Comparison of ENCODE assay signal across 17 cellular contexts in genomic region chr21:35527358-35527757, GRCh38.
A peak's percentile ranks its signal among the peaks of the same experiment; 100 is the strongest.
DNase-seq lines count a peak whose midpoint lies in the region; ATAC-seq and TF ChIP-seq lines count a peak whose summit lies in the region.
"Had no signal": no experiment of that assay in that cellular context is flagged by ENCODE, and none has a peak within 500 bp of the region (broad histone marks: within the 10 kb centered on the region; RNA-seq: fewer than 3 reads in every experiment).

No MANE protein-coding gene starts in this region.

- POLR2A ChIA-PET in naive thymus-derived CD8-positive, alpha-beta T cell (lab: Charles Lee) = no interaction called here

- no peaks in the 10 kb centered on the region for H3K79me2 ChIP-seq in Loucy (ENCODE audit: insufficient read depth, low read length)

- no peaks in the 10 kb centered on the region for H3F3A ChIP-seq in Loucy (ENCODE audit: low read depth)

- no peak overlapping the region for H3K4me3 Mint-ChIP-seq in activated CD8-positive, alpha-beta memory T cell treated with anti-CD3 and anti-CD28 coated beads, Interleukin-2, amount 10 ng/mL, durations not matched to agents 7 days and 5 days
- H3K4me3 Mint-ChIP-seq in CD4-positive, CD25-positive, alpha-beta regulatory T cell = peak overlapping the region in 3 of 4 donors; percentile 2 to 93 (median 90)
- H3K4me3 Mint-ChIP-seq in naive thymus-derived CD8-positive, alpha-beta T cell = peak overlapping the region in 6 of 10 donors; percentile 7 to 86 (median 40)
- H3K4me3 Mint-ChIP-seq: H9 had no signal

- TF ChIP-seq CTCF in Loucy (conservative IDR thresholded peaks at IDR 0.05; ENCODE audit: low read length) (no peak), dorsolateral prefrontal cortex (IDR thresholded peaks at IDR 0.05 in 54 of 56, conservative IDR thresholded peaks at IDR 0.05 in 2 of 56; ENCODE audit: low read depth in 1 of 56, partially characterized antibody in 56 of 56) (no peak)

- H2AFZ ChIP-seq in Loucy (ENCODE audit: low read length) = peak overlapping the region; percentile 98; the same call in 1 of the 2 replicates

- peaks cover 37% of the 10 kb centered on the region for H3K4me1 Mint-ChIP-seq in activated CD8-positive, alpha-beta memory T cell treated with anti-CD3 and anti-CD28 coated beads, Interleukin-2, amount 10 ng/mL, durations not matched to agents 7 days and 5 days
- peaks cover 13 to 50% (median 40%) of the 10 kb centered on the region in 4 donors for H3K4me1 Mint-ChIP-seq in CD4-positive, CD25-positive, alpha-beta regulatory T cell
- H3K4me1 Mint-ChIP-seq in naive thymus-derived CD8-positive, alpha-beta T cell = peaks cover 23 to 57% (median 47%) of the 10 kb centered on the region in 4 donors

- H3K9me3 Mint-ChIP-seq in activated CD8-positive, alpha-beta memory T cell treated with anti-CD3 and anti-CD28 coated beads, Interleukin-2, amount 10 ng/mL, durations not matched to agents 7 days and 5 days (ENCODE audit: low read depth) = no peaks in the 10 kb centered on the region
- H3K9me3 Mint-ChIP-seq in CD4-positive, CD25-positive, alpha-beta regulatory T cell = peaks cover 0 to 2% (median 0%) of the 10 kb centered on the region in 7 donors
- H3K9me3 Mint-ChIP-seq in naive thymus-derived CD8-positive, alpha-beta T cell = no peaks in the 10 kb centered on the region

- no peaks in the 10 kb centered on the region for H3K9me2 ChIP-seq in Loucy (replicated peaks; ENCODE audit: low read depth, low read length)

- intact Hi-C loops in dorsolateral prefrontal cortex (cut with DNase I) = no loop called here

- no peaks in the 10 kb centered on the region for H3K27me3 ChIP-seq in CD4-positive, CD25-positive, alpha-beta regulatory T cell (ENCODE audit: control insufficient read depth, insufficient read depth, low read length)
- H3K27me3 ChIP-seq in Loucy (ENCODE audit: insufficient read depth, low read length, poor library complexity, severe bottlenecking) (no peaks in the 10 kb centered on the region), dorsolateral prefrontal cortex (peaks cover 0 to 9% (median 0%) of the 10 kb centered on the region in 45 donors)

- no peak overlapping the region for H3K27ac ChIP-seq in CD4-positive, CD25-positive, alpha-beta regulatory T cell (ENCODE audit: insufficient read depth, low read length, poor library complexity, severe bottlenecking)
- no peak overlapping the region for H3K27ac ChIP-seq in dorsolateral prefrontal cortex

- H3K36me3 ChIP-seq in CD4-positive, CD25-positive, alpha-beta regulatory T cell (ENCODE audit: control insufficient read depth, insufficient read depth, low read length) = no peaks in the 10 kb centered on the region
- no peaks in the 10 kb centered on the region for H3K36me3 ChIP-seq in Loucy (ENCODE audit: insufficient read depth, low read length)

- no peak for DNase-seq in activated CD8-positive, alpha-beta memory T cell treated with anti-CD3 and anti-CD28 coated beads, Interleukin-2, amount 10 ng/mL, durations not matched to agents 7 days and 5 days
- DNase-seq in activated CD8-positive, alpha-beta memory T cell treated with anti-CD3 and anti-CD28 coated beads, Interleukin-2, amount 50 U/mL, for 48 hours = no peak
- no peak for DNase-seq in CD4-positive, CD25-positive, alpha-beta regulatory T cell
- no peak for DNase-seq in naive thymus-derived CD8-positive, alpha-beta T cell
- DNase-seq in dorsolateral prefrontal cortex (no peak), hepatic stellate cell (ENCODE audit: low spot score) (no peak), GM19238 (ENCODE audit: insufficient read length, low spot score) (no peak)
- DNase-seq: AML-193, DMS 273 treated with DMSO at 0.1 percent for 48 hours, H9, Kasumi-1, NCI-H1417, NCI-H2029, NCI-H510A treated with DMSO at 0.1 percent for 48 hours had no signal

- peak overlapping the region; percentile 12 for H3K27ac Mint-ChIP-seq in activated CD8-positive, alpha-beta memory T cell treated with anti-CD3 and anti-CD28 coated beads, Interleukin-2, amount 10 ng/mL, durations not matched to agents 7 days and 5 days
- peak overlapping the region; percentile 66 to 98 (median 93) for H3K27ac Mint-ChIP-seq in CD4-positive, CD25-positive, alpha-beta regulatory T cell
- peak overlapping the region in 8 of 10 donors; percentile 15 to 98 (median 84) for H3K27ac Mint-ChIP-seq in naive thymus-derived CD8-positive, alpha-beta T cell
- H3K27ac Mint-ChIP-seq: H9 had no signal

- no peak overlapping the region for H3K9ac ChIP-seq in Loucy (ENCODE audit: low read depth, low read length, poor library complexity, severe bottlenecking)

- H3K27me3 Mint-ChIP-seq in activated CD8-positive, alpha-beta memory T cell treated with anti-CD3 and anti-CD28 coated beads, Interleukin-2, amount 10 ng/mL, durations not matched to agents 7 days and 5 days = no peaks in the 10 kb centered on the region
- H3K27me3 Mint-ChIP-seq in CD4-positive, CD25-positive, alpha-beta regulatory T cell = no peaks in the 10 kb centered on the region
- no peaks in the 10 kb centered on the region for H3K27me3 Mint-ChIP-seq in naive thymus-derived CD8-positive, alpha-beta T cell

- H4K20me1 ChIP-seq in Loucy (ENCODE audit: insufficient read depth, low read length, poor library complexity, severe bottlenecking) = no peaks in the 10 kb centered on the region

- no peaks in the 10 kb centered on the region for H3K9me3 ChIP-seq in CD4-positive, CD25-positive, alpha-beta regulatory T cell (ENCODE audit: control insufficient read depth in 2 of 2, low read length in 2 of 2)
- H3K9me3 ChIP-seq in Loucy (ENCODE audit: insufficient read depth, low read depth, low read length) = no peaks in the 10 kb centered on the region

- CTCF ChIA-PET in activated CD8-positive, alpha-beta memory T cell treated with anti-CD3 and anti-CD28 coated beads, Interleukin-2, amount 10 ng/mL, durations not matched to agents 7 days and 5 days (lab: Charles Lee) = no interaction called here

- H3K4me3 ChIP-seq in CD4-positive, CD25-positive, alpha-beta regulatory T cell (ENCODE audit: low read depth, low read length) = no peak overlapping the region
- H3K4me3 ChIP-seq in Loucy (ENCODE audit: low read length, poor library complexity, severe bottlenecking) (no peak overlapping the region), dorsolateral prefrontal cortex (no peak overlapping the region)

- H3K4me1 ChIP-seq in CD4-positive, CD25-positive, alpha-beta regulatory T cell (ENCODE audit: control insufficient read depth, insufficient read depth, low read length, poor library complexity, severe bottlenecking) = peaks cover 28% of the 10 kb centered on the region
- H3K4me1 ChIP-seq in Loucy (ENCODE audit: insufficient read depth, low read length, poor library complexity, severe bottlenecking) = peaks cover 12% of the 10 kb centered on the region

- H3K36me3 Mint-ChIP-seq in activated CD8-positive, alpha-beta memory T cell treated with anti-CD3 and anti-CD28 coated beads, Interleukin-2, amount 10 ng/mL, durations not matched to agents 7 days and 5 days = no peaks in the 10 kb centered on the region
- no peaks in the 10 kb centered on the region for H3K36me3 Mint-ChIP-seq in CD4-positive, CD25-positive, alpha-beta regulatory T cell
- no peaks in the 10 kb centered on the region for H3K36me3 Mint-ChIP-seq in naive thymus-derived CD8-positive, alpha-beta T cell

- H3K4me2 ChIP-seq in Loucy (ENCODE audit: low read depth, low read length, poor library complexity, severe bottlenecking) = no peak overlapping the region

- no peak for ATAC-seq in activated CD8-positive, alpha-beta memory T cell treated with anti-CD3 and anti-CD28 coated beads, Interleukin-2, amount 10 ng/mL, durations not matched to agents 7 days and 5 days
- ATAC-seq in CD4-positive, CD25-positive, alpha-beta regulatory T cell (ENCODE audit: low read depth in 2 of 2) = no peak
- no peak for ATAC-seq in naive thymus-derived CD8-positive, alpha-beta T cell
- ATAC-seq: Panc1, Right ventricle myocardium inferior had no signal

Comparison
In these comparisons a context has a peak if more than half of its experiments do, and no peak if none do; other contexts are left out.
1. H3K27ac Mint-ChIP-seq: peak in every context shown above with its lines; median percentile 93 in CD4-positive, CD25-positive, alpha-beta regulatory T cell; 84 in naive thymus-derived CD8-positive, alpha-beta T cell; 12 in activated CD8-positive, alpha-beta memory T cell treated with anti-CD3 and anti-CD28 coated beads, Interleukin-2, amount 10 ng/mL, durations not matched to agents 7 days and 5 days.